Comparison of ENCODE assay signal across 17 cellular contexts in the genomic region with DNA sequence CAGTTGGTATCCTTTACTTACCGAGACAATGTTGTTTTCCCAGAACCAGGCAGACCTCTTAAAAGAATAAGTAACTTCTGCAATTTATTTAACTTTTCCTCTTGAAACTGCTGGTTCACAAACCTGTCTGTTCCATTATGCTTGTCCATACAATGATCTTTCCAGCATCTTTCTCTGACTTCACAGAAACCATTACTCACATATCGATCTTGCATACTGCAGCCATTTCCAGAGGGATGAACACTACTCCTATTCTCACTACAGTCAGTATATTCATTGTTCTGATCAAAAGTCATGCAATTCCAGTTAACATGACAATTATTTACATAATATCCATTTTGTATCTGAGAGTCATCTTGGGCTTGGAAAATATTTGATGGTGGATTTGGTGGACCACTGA. TPM values are rescaled to one million over a fixed set of nuclear protein-coding genes. Genes with fewer than 3 reads are reported as not detected.
DNase-seq lines count a peak whose midpoint lies in the region; ATAC-seq, FAIRE-seq and TF ChIP-seq lines count a peak whose summit lies in the region.
"Had no signal": no experiment of that assay in that cellular context is flagged by ENCODE, and none has a peak within 500 bp of the region (broad histone marks: within the 10 kb centered on the region; RNA-seq: fewer than 3 reads in every experiment).

No MANE protein-coding gene starts in this region.

- WGBS in right cardiac atrium: 96% methylated on average over 2 of the region's 2 CpGs

- ATAC-seq in right cardiac atrium: no peak
- no peak for ATAC-seq in activated B cell treated with CpG ODN at 0.5 μM for 24 hours (ENCODE audit: low read depth)
- ATAC-seq in thoracic aorta (ENCODE audit: insufficient number of reproducible peaks, low FRiP score, low read depth): no peak

- peaks cover 62% of the 10 kb centered on the region for H3K36me3 Mint-ChIP-seq in activated B cell treated with CpG ODN at 0.5 μM for 24 hours (ENCODE audit: low read depth)

- no peak overlapping the region for H3K27ac Mint-ChIP-seq in activated B cell treated with CpG ODN at 0.5 μM for 24 hours
- H3K27ac Mint-ChIP-seq: endodermal cell, HFFc6 had no signal

- TF ChIP-seq CTCF in right atrium auricular region (IDR thresholded peaks at IDR 0.05): no peak
- TF ChIP-seq CTCF in activated B cell treated with CpG ODN at 0.5 μM for 24 hours (IDR thresholded peaks at IDR 0.05): no peak
- no peak for TF ChIP-seq CTCF in thoracic aorta (IDR thresholded peaks at IDR 0.05)
- no peak for TF ChIP-seq CTCF in uterus (IDR thresholded peaks at IDR 0.05)

- H3K4me1 Mint-ChIP-seq in activated B cell treated with CpG ODN at 0.5 μM for 24 hours: peaks cover 76% of the 10 kb centered on the region

- no peaks in the 10 kb centered on the region for H3K9me3 ChIP-seq in right atrium auricular region
- H3K9me3 ChIP-seq in right cardiac atrium (ENCODE audit: control insufficient read depth, low read length): no peaks in the 10 kb centered on the region
- H3K9me3 ChIP-seq in thoracic aorta: no peaks in the 10 kb centered on the region
- no peaks in the 10 kb centered on the region for H3K9me3 ChIP-seq in uterus

- H3K4me1 ChIP-seq in right atrium auricular region: peaks cover 0 to 59% of the 10 kb centered on the region in 2 donors
- peaks cover 7% of the 10 kb centered on the region for H3K4me1 ChIP-seq in right cardiac atrium (ENCODE audit: control insufficient read depth, insufficient read depth, low read length)
- peaks cover 49 to 63% of the 10 kb centered on the region in 2 donors for H3K4me1 ChIP-seq in thoracic aorta (ENCODE audit: control insufficient read depth in 1 of 2, low read depth in 2 of 2)
- H3K4me1 ChIP-seq in uterus: peaks cover 8 to 13% of the 10 kb centered on the region in 2 donors

- H3K9me3 Mint-ChIP-seq in activated B cell treated with CpG ODN at 0.5 μM for 24 hours: no peaks in the 10 kb centered on the region

- H3K27ac ChIP-seq in right atrium auricular region (peak overlapping the region; percentile 66 to 70), right cardiac atrium (ENCODE audit: low read length) (no peak overlapping the region), thoracic aorta (no peak overlapping the region), uterus (no peak overlapping the region)
- H3K27ac ChIP-seq: HL-60 had no signal

- H3K27me3 ChIP-seq in right atrium auricular region (no peaks in the 10 kb centered on the region), right cardiac atrium (ENCODE audit: control insufficient read depth, insufficient read depth) (no peaks in the 10 kb centered on the region), thoracic aorta (replicated peaks; ENCODE audit: insufficient read depth) (no peaks in the 10 kb centered on the region), uterus (no peaks in the 10 kb centered on the region)

- no peak for DNase-seq in right atrium auricular region (ENCODE audit: low spot score)
- no peak for DNase-seq in right cardiac atrium
- no peak for DNase-seq in activated B cell treated with CpG ODN at 0.5 μM for 24 hours
- no peak for DNase-seq in thoracic aorta (ENCODE audit: low spot score)
- no peak for DNase-seq in putamen (ENCODE audit: low spot score)
- DNase-seq in uterus: no peak
- no peak for DNase-seq in HPDE6-E6E7 (ENCODE audit: extremely low spot score)
- DNase-seq: activated effector memory CD4-positive, alpha-beta T cell treated with Interleukin-2 at 50 U/mL for 16 hours; AML-193; endodermal cell; foreskin fibroblast; HFFc6; NCI-H1694; NCI-H510A treated with DMSO at 0.1 percent for 48 hours; SW 1271 had no signal

- FAIRE-seq in islet of Langerhans (lab: Jason Lieb, UNC): peak; percentile 73

- H3K4me3 ChIP-seq in right atrium auricular region (no peak overlapping the region), right cardiac atrium (ENCODE audit: low read length) (no peak overlapping the region), thoracic aorta (peak overlapping the region; percentile 5), uterus (no peak overlapping the region)

- intact Hi-C loops in right cardiac atrium (cut with DNase I) (no loop called here), activated B cell treated with CpG ODN at 0.5 μM for 24 hours (cut with micrococcal nuclease) (loop anchor here (5.0 to 10.0 kb wide), 2 partner anchors 93 to 691 kb away; no protein-coding TSS in a partner anchor), uterus (cut with DNase I; ENCODE audit: low total_unique reads) (no loop called here)

- POLR2A ChIA-PET in activated B cell treated with CpG ODN at 0.5 μM for 24 hours (lab: Charles Lee): no interaction called here

- peak overlapping the region; percentile 11 for H3K4me3 Mint-ChIP-seq in activated B cell treated with CpG ODN at 0.5 μM for 24 hours
- H3K4me3 Mint-ChIP-seq: endodermal cell had no signal

- peaks cover 16% of the 10 kb centered on the region for H3K36me3 ChIP-seq in right atrium auricular region
- no peaks in the 10 kb centered on the region for H3K36me3 ChIP-seq in thoracic aorta
- H3K36me3 ChIP-seq in uterus: no peaks in the 10 kb centered on the region

- CTCF ChIA-PET in activated B cell treated with CpG ODN at 0.5 μM for 24 hours (lab: Charles Lee): no interaction called here

- H3K27me3 Mint-ChIP-seq in activated B cell treated with CpG ODN at 0.5 μM for 24 hours: no peaks in the 10 kb centered on the region

- TF ChIP-seq POLR2A in uterus (IDR thresholded peaks at IDR 0.05): no peak

RNA-seq across cellular contexts. Expression of a gene that starts 2.8 kb away (rescaled TPM):
- total RNA-seq in right atrium auricular region (10 to 100 TPM; 92.8 to 97.5 TPM), right cardiac atrium (100 to 1,000 TPM; 150 to 180 (median 156) TPM), activated B cell treated with CpG ODN at 0.5 μM for 24 hours (118 and 153 TPM in 2 replicates), thoracic aorta (100 to 1,000 TPM; 135 to 251 TPM), uterus (100 to 1,000 TPM; 187 to 288 (median 233) TPM)
- polyA plus RNA-seq in right cardiac atrium: 63.2 TPM

RNA-seq across cellular contexts. Expression of a gene that starts 50.5 kb away (rescaled TPM):
- total RNA-seq in right atrium auricular region (10 to 100 TPM; 14.7 to 16.2 TPM), right cardiac atrium (10 to 100 TPM; 22.3 to 30.7 (median 27.3) TPM), activated B cell treated with CpG ODN at 0.5 μM for 24 hours (47.2 and 49.4 TPM in 2 replicates), thoracic aorta (10 to 100 TPM; 44.0 to 47.1 TPM), uterus (100 to 1,000 TPM in 2 of 4 donors, 10 to 100 TPM in 2; 36.6 to 192 (median 91.0) TPM)
- 5.5 TPM for polyA plus RNA-seq in right cardiac atrium

Comparison
In these comparisons a context has a peak if more than half of its experiments do, and no peak if none do; other contexts are left out.
1. H3K27ac ChIP-seq: peak in right atrium auricular region (2 of 2); none in right cardiac atrium (single experiment), thoracic aorta (0 of 2) and uterus (0 of 2).